Comparison of ENCODE assay signal across 1 cellular context in the genomic region with DNA sequence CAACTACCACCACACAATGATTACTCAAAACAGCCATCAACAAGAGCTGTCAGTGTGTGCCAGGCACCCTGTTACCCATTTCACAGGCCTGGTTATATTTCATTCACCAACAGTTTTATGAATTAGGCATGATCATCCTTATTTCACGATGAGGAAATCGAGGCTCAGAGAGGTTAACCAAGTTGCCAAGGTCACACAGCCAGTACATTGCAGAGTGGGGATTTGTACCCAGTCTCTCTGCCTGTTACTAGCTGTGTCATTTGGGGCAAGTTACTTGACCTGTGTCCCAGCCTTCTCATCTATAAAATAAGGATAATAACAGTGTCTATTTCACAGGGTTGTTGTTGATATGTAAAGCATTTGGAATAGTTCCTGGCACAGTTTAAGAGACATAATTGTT.
TF ChIP-seq lines count a peak whose summit lies in the region.

No MANE protein-coding gene starts in this region.

TF ChIP-seq in H1, 55 proteins besides CTCF, POLR2A, EP300 and RAD21 (continued from another document):
- TF ChIP-seq, protein P1, sequence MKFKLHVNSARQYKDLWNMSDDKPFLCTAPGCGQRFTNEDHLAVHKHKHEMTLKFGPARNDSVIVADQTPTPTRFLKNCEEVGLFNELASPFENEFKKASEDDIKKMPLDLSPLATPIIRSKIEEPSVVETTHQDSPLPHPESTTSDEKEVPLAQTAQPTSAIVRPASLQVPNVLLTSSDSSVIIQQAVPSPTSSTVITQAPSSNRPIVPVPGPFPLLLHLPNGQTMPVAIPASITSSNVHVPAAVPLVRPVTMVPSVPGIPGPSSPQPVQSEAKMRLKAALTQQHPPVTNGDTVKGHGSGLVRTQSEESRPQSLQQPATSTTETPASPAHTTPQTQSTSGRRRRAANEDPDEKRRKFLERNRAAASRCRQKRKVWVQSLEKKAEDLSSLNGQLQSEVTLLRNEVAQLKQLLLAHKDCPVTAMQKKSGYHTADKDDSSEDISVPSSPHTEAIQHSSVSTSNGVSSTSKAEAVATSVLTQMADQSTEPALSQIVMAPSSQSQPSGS (IDR thresholded peaks at IDR 0.05; ENCODE audit: low read length): no peak
- TF ChIP-seq SP1 (IDR thresholded peaks at IDR 0.05; ENCODE audit: low read depth, low read length): no peak
